Comparison of ENCODE assay signal across 2 cellular contexts in genomic region chr6:143059616-143060353, GRCh38.
TF ChIP-seq lines count a peak whose summit lies in the region.

No MANE protein-coding gene starts in this region.

TF ChIP-seq in HCT116, 20 proteins besides CTCF, POLR2A, EP300 and RAD21 (continued from another document):
- no peak for TF ChIP-seq REST (IDR thresholded peaks at IDR 0.05; ENCODE audit: low read depth)
- TF ChIP-seq ZNF274 (IDR thresholded peaks at IDR 0.05; ENCODE audit: low read depth, low read length): no peak
- TF ChIP-seq FOSL1 (IDR thresholded peaks at IDR 0.05; ENCODE audit: low read depth): peak; percentile 65
- TF ChIP-seq EGR1 (IDR thresholded peaks at IDR 0.05; ENCODE audit: low read depth): no peak
- peak; percentile 58 for TF ChIP-seq SP1 (IDR thresholded peaks at IDR 0.05; ENCODE audit: low read depth)
- TF ChIP-seq SIN3A (IDR thresholded peaks at IDR 0.05; ENCODE audit: low read depth): no peak
- no peak for TF ChIP-seq YY1 (IDR thresholded peaks at IDR 0.05; ENCODE audit: extremely low read depth, insufficient replicate concordance, low read depth, low read length)
- peak; percentile 21; the same call in 1 of the 2 replicates for TF ChIP-seq MAX (IDR thresholded peaks at IDR 0.05)
- peak; percentile 35; the same call in 1 of the 2 replicates for TF ChIP-seq ATF3 (IDR thresholded peaks at IDR 0.05)
- TF ChIP-seq EZH2 (IDR thresholded peaks at IDR 0.05): no peak
- TF ChIP-seq ZFX (IDR thresholded peaks at IDR 0.05): no peak
- TF ChIP-seq ZBTB33 (IDR thresholded peaks at IDR 0.05; ENCODE audit: extremely low read depth, insufficient replicate concordance, low read length): no peak
- TF ChIP-seq TCF7L2 (IDR thresholded peaks at IDR 0.05; ENCODE audit: borderline replicate concordance, extremely low read depth, insufficient read depth, insufficient read length): no peak
- peak; percentile 65; the same call in 1 of the 2 replicates for TF ChIP-seq JUND (IDR thresholded peaks at IDR 0.05)
- TF ChIP-seq CBX3 (IDR thresholded peaks at IDR 0.05; ENCODE audit: low read depth): peak; percentile 65
- TF ChIP-seq POLR2AphosphoS5 (IDR thresholded peaks at IDR 0.05; ENCODE audit: low read depth, low read length): peak; percentile 39; the same call in 1 of the 2 replicates
- TF ChIP-seq ELF1 (IDR thresholded peaks at IDR 0.05; ENCODE audit: borderline replicate concordance, low read depth): no peak
- TF ChIP-seq CEBPB (IDR thresholded peaks at IDR 0.05; ENCODE audit: low read depth): peak; percentile 79
- TF ChIP-seq EZH2phosphoT487 (IDR thresholded peaks at IDR 0.05; ENCODE audit: borderline replicate concordance): no peak

TF ChIP-seq in HepG2, 621 proteins besides CTCF, POLR2A, EP300 and RAD21 (continues in another document):
- no peak for TF ChIP-seq CCAR2 (optimal IDR thresholded peaks at IDR 0.05; ENCODE audit: low read depth, low read length)
- TF ChIP-seq WIZ (CRISPR knock-in tag; IDR thresholded peaks at IDR 0.05): 0 out of 2 replicates have a peak, but pooled peaks have one; percentile 21
- no peak; the same call in 1 of the 2 replicates for TF ChIP-seq ZNF777 (CRISPR knock-in tag; IDR thresholded peaks at IDR 0.05)
- TF ChIP-seq ZNF12 (CRISPR knock-in tag; IDR thresholded peaks at IDR 0.05): peak; percentile 84; the same call in 1 of the 2 replicates
- no peak for TF ChIP-seq XRCC5 (optimal IDR thresholded peaks at IDR 0.05; ENCODE audit: low read length)
- TF ChIP-seq ZSCAN30 (CRISPR knock-in tag; IDR thresholded peaks at IDR 0.05): no peak
- TF ChIP-seq SP140L (CRISPR knock-in tag; IDR thresholded peaks at IDR 0.05; ENCODE audit: borderline replicate concordance): no peak
- no peak for TF ChIP-seq HIC2 (CRISPR knock-in tag; IDR thresholded peaks at IDR 0.05; ENCODE audit: low read depth)
- no peak for TF ChIP-seq SP2 (CRISPR knock-in tag; IDR thresholded peaks at IDR 0.05)
- no peak for TF ChIP-seq GPN1 (CRISPR knock-in tag; IDR thresholded peaks at IDR 0.05; ENCODE audit: borderline replicate concordance)
- no peak for TF ChIP-seq MXD3 (CRISPR knock-in tag; IDR thresholded peaks at IDR 0.05)
- no peak; the same call in 1 of the 2 replicates for TF ChIP-seq ZNF776 (CRISPR knock-in tag; IDR thresholded peaks at IDR 0.05)
- TF ChIP-seq RELA (CRISPR knock-in tag; IDR thresholded peaks at IDR 0.05): no peak
- TF ChIP-seq PTBP1 (IDR thresholded peaks at IDR 0.05; ENCODE audit: low read depth, low read length, poor library complexity, severe bottlenecking): no peak
- TF ChIP-seq ZFP37 (CRISPR knock-in tag; IDR thresholded peaks at IDR 0.05; ENCODE audit: borderline replicate concordance): no peak
- TF ChIP-seq MTF1 (CRISPR knock-in tag; IDR thresholded peaks at IDR 0.05): no peak
- TF ChIP-seq ZNF563 (CRISPR knock-in tag; IDR thresholded peaks at IDR 0.05): no peak
- TF ChIP-seq ZNF704 (CRISPR knock-in tag; IDR thresholded peaks at IDR 0.05; ENCODE audit: borderline replicate concordance): no peak
- no peak for TF ChIP-seq TCF7 (IDR thresholded peaks at IDR 0.05; ENCODE audit: low read depth)
- TF ChIP-seq NR0B2 (CRISPR knock-in tag; IDR thresholded peaks at IDR 0.05): no peak
- no peak for TF ChIP-seq ZNF24 (IDR thresholded peaks at IDR 0.05)
- peak; percentile 88; the same call in 1 of the 2 replicates for TF ChIP-seq ISX (CRISPR knock-in tag; conservative IDR thresholded peaks at IDR 0.05)
- TF ChIP-seq ZNF318 (CRISPR knock-in tag; IDR thresholded peaks at IDR 0.05): no peak
- TF ChIP-seq ZNF280B (CRISPR knock-in tag; IDR thresholded peaks at IDR 0.05; ENCODE audit: borderline replicate concordance): no peak
- TF ChIP-seq HNRNPK (IDR thresholded peaks at IDR 0.05; ENCODE audit: low read depth, low read length, poor library complexity, severe bottlenecking): no peak
- TF ChIP-seq SRSF9 (IDR thresholded peaks at IDR 0.05; ENCODE audit: borderline replicate concordance, insufficient read depth, low read depth, low read length, poor library complexity, severe bottlenecking): no peak
- TF ChIP-seq POGZ (CRISPR knock-in tag; IDR thresholded peaks at IDR 0.05): peak; percentile 42; the same call in 1 of the 2 replicates
- TF ChIP-seq BCL3 (CRISPR knock-in tag; IDR thresholded peaks at IDR 0.05): no peak
- no peak for TF ChIP-seq LCORL (IDR thresholded peaks at IDR 0.05)
- TF ChIP-seq LCORL (CRISPR knock-in tag; IDR thresholded peaks at IDR 0.05): peak; percentile 13; the same call in 1 of the 2 replicates
- no peak for TF ChIP-seq REST (IDR thresholded peaks at IDR 0.05; ENCODE audit: borderline replicate concordance in 1 of 2, low read depth in 1 of 2, low read length in 2 of 2)
- TF ChIP-seq PLSCR1 (CRISPR knock-in tag; IDR thresholded peaks at IDR 0.05; ENCODE audit: borderline replicate concordance): no peak
